In the genomic region with DNA sequence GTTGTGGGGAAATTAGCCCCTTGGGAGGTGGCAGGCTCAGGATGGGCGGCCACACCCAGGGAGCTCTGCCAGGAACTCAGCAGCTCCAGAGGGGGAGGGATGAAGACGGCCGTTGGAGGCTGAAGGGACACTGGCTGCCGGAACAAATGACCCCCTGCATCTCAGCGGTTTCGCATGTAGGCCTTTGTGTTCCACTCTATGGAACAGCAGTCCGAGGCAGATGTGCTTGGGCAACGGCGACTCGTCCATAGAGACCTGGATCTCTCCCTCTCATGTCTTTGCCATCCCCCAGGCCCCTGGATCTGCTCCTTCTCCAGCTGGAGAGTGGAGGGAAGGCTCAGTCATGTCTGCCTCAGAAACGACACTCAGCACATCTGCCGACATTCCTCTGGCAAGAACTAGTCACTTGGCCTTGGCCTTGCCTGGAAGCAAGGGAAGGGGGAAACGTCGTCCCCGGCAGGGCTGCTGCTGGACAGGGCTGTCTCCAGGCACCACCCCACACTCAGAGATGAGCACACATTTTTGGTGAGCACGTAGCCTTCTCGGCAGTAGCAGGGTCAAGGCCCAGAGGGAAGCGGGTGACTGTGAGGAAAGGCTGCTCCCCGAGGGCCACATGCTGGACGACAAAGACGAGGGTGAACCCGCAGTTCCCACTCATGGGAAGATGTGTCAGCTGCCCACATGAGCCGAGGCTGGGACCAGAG, we compare ENCODE assay signal across 20 cellular contexts.
DNase-seq lines count a peak whose midpoint lies in the region; ATAC-seq and TF ChIP-seq lines count a peak whose summit lies in the region.
"Had no signal": no experiment of that assay in that cellular context is flagged by ENCODE, and none has a peak within 500 bp of the region (broad histone marks: within the 10 kb centered on the region; RNA-seq: fewer than 3 reads in every experiment).

No MANE protein-coding gene starts in this region.

- DNase-seq in COR-L47 (lab: John Stamatoyannopoulos, UW) (peak; percentile 13), SJCRH30 (peak; percentile 76 to 80), heart right ventricle (peak; percentile 30 to 41), sigmoid colon (peak; percentile 79), DMS 273 treated with DMSO at 0.1 percent for 48 hours (lab: John Stamatoyannopoulos, UW) (no peak), dermis blood vessel endothelial cell (no peak), NAMALWA (ENCODE audit: low spot score) (no peak)
- DNase-seq: ACHN; activated CD4-positive, CD25-positive, alpha-beta regulatory T cell; activated CD8-positive, alpha-beta memory T cell treated with anti-CD3 and anti-CD28 coated beads, Interleukin-2, amount 50 U/mL, for 4 hours; Calu3; hippocampal formation; left colon; naive thymus-derived CD8-positive, alpha-beta T cell; NCI-H1417; NCI-H446; stimulated activated naive CD4-positive, alpha-beta T cell; T-helper 1 cell had no signal

- H3K9me3 ChIP-seq in SJCRH30 (replicated peaks): peaks cover 6% of the 10 kb centered on the region; the same call in 1 of the 2 replicates
- H3K9me3 ChIP-seq in heart right ventricle: no peaks in the 10 kb centered on the region
- no peaks in the 10 kb centered on the region for H3K9me3 ChIP-seq in sigmoid colon

- TF ChIP-seq CTCF in heart right ventricle (IDR thresholded peaks at IDR 0.05) (no peak), sigmoid colon (IDR thresholded peaks at IDR 0.05) (no peak)

- H3K27me3 ChIP-seq in SJCRH30 (no peaks in the 10 kb centered on the region), heart right ventricle (peaks cover 0 to 21% (median 0%) of the 10 kb centered on the region in 7 donors), sigmoid colon (no peaks in the 10 kb centered on the region)

- WGBS in heart right ventricle, 2 donors: 67 to 68% methylated on average over 23 of the region's 23 CpGs
- WGBS in sigmoid colon, 2 donors: 77 to 82% methylated on average over 23 of the region's 23 CpGs

- H3K36me3 ChIP-seq in SJCRH30 (no peaks in the 10 kb centered on the region), heart right ventricle (no peaks in the 10 kb centered on the region), sigmoid colon (no peaks in the 10 kb centered on the region)

- no peak for TF ChIP-seq POLR2A in sigmoid colon (IDR thresholded peaks at IDR 0.05)

- intact Hi-C loops in heart right ventricle (cut with DNase I) (no loop called here), sigmoid colon (cut with DNase I) (no loop called here)

- H3K27ac ChIP-seq in SJCRH30 (peak overlapping the region; percentile 42; the same call in 1 of the 2 replicates), heart right ventricle (peak overlapping the region in 8 of 10 donors; percentile 3 to 87 (median 62)), sigmoid colon (peak overlapping the region; percentile 22 to 75 (median 64))

- ATAC-seq in heart right ventricle (peak; percentile 31 to 74 (median 56)), GM18858 (IDR thresholded peaks at IDR 0.05; ENCODE audit: unreplicated experiment) (no peak)
- ATAC-seq: K562; left colon; naive thymus-derived CD8-positive, alpha-beta T cell had no signal

- H3K4me3 ChIP-seq in SJCRH30: no peak overlapping the region
- no peak overlapping the region for H3K4me3 ChIP-seq in heart right ventricle
- no peak overlapping the region for H3K4me3 ChIP-seq in sigmoid colon
- H3K4me3 ChIP-seq: K562 had no signal

- no peak for TF ChIP-seq EP300 in sigmoid colon (IDR thresholded peaks at IDR 0.05)

- peaks cover 33% of the 10 kb centered on the region for H3K4me1 ChIP-seq in SJCRH30
- H3K4me1 ChIP-seq in heart right ventricle: peaks cover 0 to 14% (median 0%) of the 10 kb centered on the region in 9 donors
- peaks cover 0 to 36% (median 19%) of the 10 kb centered on the region in 4 donors for H3K4me1 ChIP-seq in sigmoid colon

Comparison
In these comparisons a context has a peak if more than half of its experiments do, and no peak if none do; other contexts are left out.
1. DNase-seq: peak in COR-L47 (single experiment), SJCRH30 (2 of 2), heart right ventricle (2 of 2) and sigmoid colon (single experiment); none in DMS 273 treated with DMSO at 0.1 percent for 48 hours (single experiment), dermis blood vessel endothelial cell (single experiment) and NAMALWA (single experiment).
2. Peak in every context shown above with its lines, with median percentiles within 50 percentile points of each other: H3K27ac ChIP-seq.